ENCODE assay signal across 11 cellular contexts in genomic region chr3:38168988-38169363, GRCh38. TPM values are rescaled to one million over a fixed set of nuclear protein-coding genes. Genes with fewer than 3 reads are reported as not detected.
A peak's percentile ranks its signal among the peaks of the same experiment; 100 is the strongest.
DNase-seq lines count a peak whose midpoint lies in the region; ATAC-seq, FAIRE-seq and TF ChIP-seq lines count a peak whose summit lies in the region.
"Had no signal": no experiment of that assay in that cellular context is flagged by ENCODE, and none has a peak within 500 bp of the region (broad histone marks: within the 10 kb centered on the region; RNA-seq: fewer than 3 reads in every experiment).

No MANE protein-coding gene starts in this region.

- FAIRE-seq in small intestine (lab: Jason Lieb, UNC) = no peak

- H3K27ac ChIP-seq in small intestine (ENCODE audit: low read depth in 1 of 2, low read length in 1 of 2) (no peak overlapping the region), esophagus squamous epithelium (no peak overlapping the region)
- H3K27ac ChIP-seq: vagina had no signal

- H3K4me1 Mint-ChIP-seq in activated T-cell treated with anti-CD3 and anti-CD28 coated beads, Interleukin-2, amount 50 U/mL, for 4 hours (ENCODE audit: low read depth) = peaks cover 81% of the 10 kb centered on the region
- peaks cover 74% of the 10 kb centered on the region for H3K4me1 Mint-ChIP-seq in chondrocyte (ENCODE audit: low read depth)

- H3K9me3 ChIP-seq in skeletal muscle satellite cell (replicated peaks; ENCODE audit: low read length) (no peaks in the 10 kb centered on the region), small intestine (ENCODE audit: control insufficient read depth, low read depth) (no peaks in the 10 kb centered on the region), esophagus squamous epithelium (no peaks in the 10 kb centered on the region)
- H3K9me3 ChIP-seq: vagina had no signal

- TF ChIP-seq POLR2A in esophagus squamous epithelium (IDR thresholded peaks at IDR 0.05) = no peak

- H3K27me3 ChIP-seq in skeletal muscle satellite cell (ENCODE audit: control insufficient read depth, insufficient read depth, low read length) (no peaks in the 10 kb centered on the region), small intestine (ENCODE audit: control insufficient read depth in 2 of 2, insufficient read depth in 2 of 2, low read length in 2 of 2) (no peaks in the 10 kb centered on the region), esophagus squamous epithelium (no peaks in the 10 kb centered on the region)
- H3K27me3 ChIP-seq: vagina had no signal

- H3K4me3 Mint-ChIP-seq in activated T-cell treated with anti-CD3 and anti-CD28 coated beads, Interleukin-2, amount 50 U/mL, for 4 hours = peak overlapping the region; percentile 52
- peak overlapping the region; percentile 99 for H3K4me3 Mint-ChIP-seq in chondrocyte (ENCODE audit: unreplicated experiment)

- H3K4me3 ChIP-seq in skeletal muscle satellite cell (ENCODE audit: low read length) (peak overlapping the region; percentile 62), small intestine (ENCODE audit: low read depth in 1 of 2, low read length in 2 of 2) (no peak overlapping the region), esophagus squamous epithelium (no peak overlapping the region)
- H3K4me3 ChIP-seq: vagina had no signal

- H3K36me3 Mint-ChIP-seq in activated T-cell treated with anti-CD3 and anti-CD28 coated beads, Interleukin-2, amount 50 U/mL, for 4 hours (ENCODE audit: insufficient read depth) = peaks cover 9% of the 10 kb centered on the region
- H3K36me3 Mint-ChIP-seq in chondrocyte (ENCODE audit: low read depth) = no peaks in the 10 kb centered on the region

- ATAC-seq in activated T-cell treated with anti-CD3 and anti-CD28 coated beads, Interleukin-2, amount 50 U/mL, for 4 hours = no peak

- 58 to 75% (median 74%) methylated on average over 1 of the region's 1 CpG for WGBS in small intestine, 3 donors
- WGBS in esophagus squamous epithelium, 2 donors = 50% methylated on average over 1 of the region's 1 CpG

- peak overlapping the region; percentile 88 for H3K9ac ChIP-seq in skeletal muscle satellite cell (ENCODE audit: low read depth, low read length)

- H3K9me3 Mint-ChIP-seq in activated T-cell treated with anti-CD3 and anti-CD28 coated beads, Interleukin-2, amount 50 U/mL, for 4 hours = no peaks in the 10 kb centered on the region
- H3K9me3 Mint-ChIP-seq in chondrocyte (ENCODE audit: low read depth) = no peaks in the 10 kb centered on the region

- no peak for DNase-seq in activated T-cell treated with anti-CD3 and anti-CD28 coated beads, Interleukin-2, amount 50 U/mL, for 4 hours
- DNase-seq in activated T-cell treated with anti-CD3 and anti-CD28 coated beads, Interleukin-2, amount 50 U/mL, for 1 hour = no peak
- DNase-seq in RKO (ENCODE audit: low spot score) = peak; percentile 46
- no peak for DNase-seq in chondrocyte (ENCODE audit: low spot score)
- no peak for DNase-seq in ecto neural progenitor cell (ENCODE audit: low spot score)
- no peak for DNase-seq in small intestine
- DNase-seq in esophagus squamous epithelium (lab: John Stamatoyannopoulos, UW) = no peak
- DNase-seq: cerebellar nuclear complex, Kasumi-1 had no signal

- peak overlapping the region; percentile 84 for H3K4me2 ChIP-seq in skeletal muscle satellite cell (ENCODE audit: low read length)

- H3K36me3 ChIP-seq in skeletal muscle satellite cell (ENCODE audit: insufficient read depth, low read length) (no peaks in the 10 kb centered on the region), small intestine (ENCODE audit: control insufficient read depth in 2 of 2, insufficient read depth in 2 of 2, low read length in 2 of 2) (no peaks in the 10 kb centered on the region), esophagus squamous epithelium (no peaks in the 10 kb centered on the region)
- H3K36me3 ChIP-seq: vagina had no signal

- H3K27ac Mint-ChIP-seq in chondrocyte (ENCODE audit: unreplicated experiment) = peak overlapping the region; percentile 95

- no peaks in the 10 kb centered on the region for H3K27me3 Mint-ChIP-seq in activated T-cell treated with anti-CD3 and anti-CD28 coated beads, Interleukin-2, amount 50 U/mL, for 4 hours (ENCODE audit: low read depth)
- no peaks in the 10 kb centered on the region for H3K27me3 Mint-ChIP-seq in chondrocyte (ENCODE audit: low read depth)

- TF ChIP-seq CTCF in chondrocyte (IDR thresholded peaks at IDR 0.05) = no peak
- TF ChIP-seq CTCF in esophagus squamous epithelium (IDR thresholded peaks at IDR 0.05) = no peak

- intact Hi-C loops in esophagus squamous epithelium (cut with DNase I) = loop anchor here (2.0 kb wide), 1 partner anchor 32 kb away; the partner anchor contains the start of gene ACAA1

- H3K4me1 ChIP-seq in skeletal muscle satellite cell (ENCODE audit: control insufficient read depth, insufficient read depth, low read length) (peaks cover 60% of the 10 kb centered on the region), small intestine (ENCODE audit: control insufficient read depth in 2 of 2, insufficient read depth in 1 of 2, low read depth in 1 of 2, low read length in 1 of 2) (peaks cover 10 to 11% of the 10 kb centered on the region in 2 donors), esophagus squamous epithelium (peaks cover 11 to 69% (median 24%) of the 10 kb centered on the region in 3 donors)

RNA-seq across cellular contexts. Expression of gene OXSR1, which starts 3.6 kb away (rescaled TPM):
- 10 to 100 TPM; 45.3 to 47.4 (median 45.5) TPM for total RNA-seq in activated T-cell treated with anti-CD3 and anti-CD28 coated beads, Interleukin-2, amount 50 U/mL, for 4 hours
- total RNA-seq in chondrocyte (66.5 to 76.0 TPM (median 72.0 TPM) in 3 replicates), esophagus squamous epithelium (10 to 100 TPM; 28.8 to 48.2 (median 37.6) TPM)
- total RNA-seq in skeletal muscle satellite cell (2012; rRNA removed) = 48.2 and 49.8 TPM in 2 replicates
- 10 to 100 TPM; 15.3 to 21.5 (median 18.1) TPM for polyA plus RNA-seq in small intestine

RNA-seq across cellular contexts. Expression of gene MYD88, which starts 30.5 kb away (rescaled TPM):
- 10 to 100 TPM; 35.7 to 45.1 (median 37.7) TPM for total RNA-seq in activated T-cell treated with anti-CD3 and anti-CD28 coated beads, Interleukin-2, amount 50 U/mL, for 4 hours
- total RNA-seq in chondrocyte (9.3 to 23.7 TPM (median 22.4 TPM) in 3 replicates), esophagus squamous epithelium (10 to 100 TPM; 42.5 to 77.1 (median 60.2) TPM)
- total RNA-seq in skeletal muscle satellite cell (2012; rRNA removed) = 10.5 and 12.4 TPM in 2 replicates
- polyA plus RNA-seq in small intestine = 10 to 100 TPM; 32.1 to 62.2 (median 51.6) TPM

RNA-seq across cellular contexts. Expression of gene ACAA1, which starts 32.0 kb away (rescaled TPM):
- total RNA-seq in activated T-cell treated with anti-CD3 and anti-CD28 coated beads, Interleukin-2, amount 50 U/mL, for 4 hours = 10 to 100 TPM; 49.6 to 62.0 (median 60.0) TPM
- total RNA-seq in chondrocyte (47.5 to 55.2 TPM (median 48.6 TPM) in 3 replicates), esophagus squamous epithelium (10 to 100 TPM; 63.5 to 75.2 (median 68.7) TPM)
- 14.6 and 15.2 TPM in 2 replicates for total RNA-seq in skeletal muscle satellite cell (2012; rRNA removed)
- 100 to 1,000 TPM in 2 of 3 donors, 10 to 100 TPM in 1; 59.6 to 443 (median 272) TPM for polyA plus RNA-seq in small intestine
